ENCODE assay signal across 13 cellular contexts in genomic region chr2:217326238-217327022, GRCh38.
DNase-seq lines count a peak whose midpoint lies in the region; ATAC-seq, FAIRE-seq and TF ChIP-seq lines count a peak whose summit lies in the region.
"Had no signal": no experiment of that assay in that cellular context is flagged by ENCODE, and none has a peak within 500 bp of the region (broad histone marks: within the 10 kb centered on the region; RNA-seq: fewer than 3 reads in every experiment).

No MANE protein-coding gene starts in this region.

- no peak for FAIRE-seq in HTR-8/SVneo (lab: Jason Lieb, UNC)

- H3K27me3 Mint-ChIP-seq in mesothelial cell of epicardium (ENCODE audit: low read depth): no peaks in the 10 kb centered on the region

- peaks cover 4% of the 10 kb centered on the region for H3F3A ChIP-seq in GM23248 (ENCODE audit: insufficient read depth)

- H4K20me1 ChIP-seq in GM23248 (ENCODE audit: insufficient read depth): no peaks in the 10 kb centered on the region

- WGBS in GM23248 (ENCODE audit: low coverage in 1 of 2, low lambda C conversion rate in 2 of 2, missing lambda C conversion rate in 2 of 2), 2 experiments: 64 to 71% methylated on average over 1 of the region's 1 CpG

- H3K4me3 Mint-ChIP-seq in mesothelial cell of epicardium: no peak overlapping the region
- H3K4me3 Mint-ChIP-seq: memory B cell had no signal

- peaks cover 20% of the 10 kb centered on the region for H3K9me3 Mint-ChIP-seq in mesothelial cell of epicardium

- H3K9me2 ChIP-seq in GM23248 (ENCODE audit: insufficient read depth): no peaks in the 10 kb centered on the region

- H3K9ac ChIP-seq in GM23248 (no peak overlapping the region), SK-N-MC (ENCODE audit: insufficient read length) (no peak overlapping the region)

- H3K27ac ChIP-seq in GM23248 (no peak overlapping the region), SK-N-MC (peak overlapping the region; percentile 49; the same call in 1 of the 2 replicates)
- H3K27ac ChIP-seq: skin epidermis, thyroid gland had no signal

- H2AFZ ChIP-seq in GM23248: no peak overlapping the region

- no peak overlapping the region for H3K4me2 ChIP-seq in GM23248 (ENCODE audit: unreplicated experiment)

- H3K4me3 ChIP-seq in GM23248: no peak overlapping the region
- H3K4me3 ChIP-seq in SK-N-MC: peak overlapping the region; percentile 77
- H3K4me3 ChIP-seq: skin epidermis, thyroid gland had no signal

- TF ChIP-seq CTCF in mesothelial cell of epicardium (IDR thresholded peaks at IDR 0.05; ENCODE audit: unreplicated experiment): no peak

- H3K36me3 Mint-ChIP-seq in mesothelial cell of epicardium: peaks cover 20% of the 10 kb centered on the region

- in situ Hi-C loops in GM23248 (cut with MboI): no loop called here

- H3K4me1 ChIP-seq in GM23248 (ENCODE audit: insufficient read depth): peaks cover 20% of the 10 kb centered on the region

- no peaks in the 10 kb centered on the region for H3K79me2 ChIP-seq in GM23248 (ENCODE audit: insufficient read depth)

- DNase-seq in COLO829 (ENCODE audit: low spot score) (peak; percentile 46), GM23248 (peak; percentile 38), SK-N-MC (ENCODE audit: low read depth, low spot score) (no peak), mesothelial cell of epicardium (ENCODE audit: low spot score in 2 of 2, unreplicated experiment in 2 of 2) (no peak), HTR-8/SVneo (ENCODE audit: insufficient read length, low spot score) (no peak)
- no peak for DNase-seq in activated naive CD4-positive, alpha-beta T cell (lab: John Stamatoyannopoulos, UW)
- DNase-seq: head of caudate nucleus, NCI-H226, SW 1271, thyroid gland had no signal

- no peaks in the 10 kb centered on the region for H3K27me3 ChIP-seq in GM23248 (replicated peaks; ENCODE audit: insufficient read depth)
- H3K27me3 ChIP-seq: thyroid gland had no signal

- no peaks in the 10 kb centered on the region for H3K9me3 ChIP-seq in GM23248 (ENCODE audit: low read depth)
- H3K9me3 ChIP-seq in SK-N-MC (ENCODE audit: low read depth, low read length): no peaks in the 10 kb centered on the region; the same call in 1 of the 2 replicates
- H3K9me3 ChIP-seq: thyroid gland had no signal

- peak overlapping the region; percentile 57 for H3K27ac Mint-ChIP-seq in mesothelial cell of epicardium
- H3K27ac Mint-ChIP-seq: memory B cell had no signal

- no peaks in the 10 kb centered on the region for H3K36me3 ChIP-seq in GM23248 (ENCODE audit: low read depth)
- peaks cover 30% of the 10 kb centered on the region for H3K36me3 ChIP-seq in SK-N-MC (ENCODE audit: insufficient read depth, low read length)
- H3K36me3 ChIP-seq: thyroid gland had no signal

- ATAC-seq in HG02678 (IDR thresholded peaks at IDR 0.05; ENCODE audit: unreplicated experiment): no peak

- peaks cover 61% of the 10 kb centered on the region for H3K4me1 Mint-ChIP-seq in mesothelial cell of epicardium
- H3K4me1 Mint-ChIP-seq: memory B cell had no signal

Comparison
In these comparisons a context has a peak if more than half of its experiments do, and no peak if none do; other contexts are left out.
1. DNase-seq: peak in COLO829 (single experiment) and GM23248 (single experiment); none in SK-N-MC (single experiment), mesothelial cell of epicardium (0 of 2), HTR-8/SVneo (single experiment) and activated naive CD4-positive, alpha-beta T cell (0 of 4).